In genomic region chr2:184875911-184876310, GRCh38 we compare ENCODE assay signal across 24 cellular contexts.
"Had no signal": no experiment of that assay in that cellular context is flagged by ENCODE, and none has a peak within 500 bp of the region (broad histone marks: within the 10 kb centered on the region; RNA-seq: fewer than 3 reads in every experiment).

No MANE protein-coding gene starts in this region.

- FAIRE-seq: colon, TTC549 had no signal

- H3K27ac Mint-ChIP-seq: activated naive CD4-positive, alpha-beta T cell treated with anti-CD3 and anti-CD28 coated beads, Interleukin-2, amount 50 U/mL, for 72 hours; activated T-cell treated with anti-CD3 and anti-CD28 coated beads, Interleukin-2, amount 50 U/mL, for 24 hours; activated T-helper 17 cell treated with anti-CD3 and anti-CD28 coated beads, Interleukin-2, amount 50 U/mL, for 72 hours; nephron; T-cell had no signal

- H3K4me3 Mint-ChIP-seq: activated T-cell treated with anti-CD3 and anti-CD28 coated beads, Interleukin-2, amount 50 U/mL, for 24 hours; activated T-helper 17 cell treated with anti-CD3 and anti-CD28 coated beads, Interleukin-2, amount 50 U/mL, for 72 hours; nephron; T-cell had no signal

- DNase-seq: activated CD8-positive, alpha-beta memory T cell treated with anti-CD3 and anti-CD28 coated beads for 24 hours; activated CD8-positive, alpha-beta memory T cell treated with anti-CD3 and anti-CD28 coated beads, Interleukin-2, amount 50 U/mL, for 4 hours; activated T-cell treated with anti-CD3 and anti-CD28 coated beads, Interleukin-2, amount 50 U/mL, for 24 hours; amygdala; body of pancreas; dorsolateral prefrontal cortex; foreskin melanocyte; glutamatergic neuron; psoas muscle; stimulated activated CD4-positive, alpha-beta T cell treated with anti-CD3 and anti-CD28 coated beads, Interleukin-12 subunit alpha, Interleukin-12 subunit beta, amount 100 ng/mL, for 4 hours; stimulated activated CD4-positive, alpha-beta T cell treated with anti-CD3 and anti-CD28 coated beads, Interleukin-4, amount 100 ng/mL, for 4 hours; stimulated activated naive CD8-positive, alpha-beta T cell treated with anti-CD3 and anti-CD28 coated beads, Interleukin-15, Interleukin-2, amounts not matched to agents 100 U/mL and 50 U/mL, for 24 hours; T-cell; thyroid gland; upper lobe of right lung had no signal

- H3K9me3 Mint-ChIP-seq: nephron had no signal

- H3K36me3 Mint-ChIP-seq: activated naive CD4-positive, alpha-beta T cell treated with anti-CD3 and anti-CD28 coated beads, Interleukin-2, amount 50 U/mL, for 72 hours; T-cell had no signal

- H3K27me3 ChIP-seq: body of pancreas, dorsolateral prefrontal cortex, hepatocyte, neutrophil, ovary, thyroid gland, upper lobe of right lung had no signal

- H2AFZ ChIP-seq: hepatocyte had no signal

- ATAC-seq: activated naive CD4-positive, alpha-beta T cell treated with anti-CD3 and anti-CD28 coated beads, Interleukin-2, amount 50 U/mL, for 72 hours; activated T-helper 17 cell treated with anti-CD3 and anti-CD28 coated beads, Interleukin-2, amount 50 U/mL, for 72 hours; body of pancreas; psoas muscle; right cardiac atrium; stimulated activated naive CD8-positive, alpha-beta T cell treated with anti-CD3 and anti-CD28 coated beads, Interleukin-15, Interleukin-2, amounts not matched to agents 100 U/mL and 50 U/mL, for 24 hours; T-cell; upper lobe of right lung had no signal

- H3K79me2 ChIP-seq: hepatocyte had no signal

- H3K4me3 ChIP-seq: body of pancreas, dorsolateral prefrontal cortex, hepatocyte, ovary, psoas muscle, thyroid gland, upper lobe of right lung had no signal

- H3K27ac ChIP-seq: body of pancreas, dorsolateral prefrontal cortex, hepatocyte, neutrophil, psoas muscle, thyroid gland, upper lobe of right lung had no signal

- H3K27me3 Mint-ChIP-seq: activated T-cell treated with anti-CD3 and anti-CD28 coated beads, Interleukin-2, amount 50 U/mL, for 24 hours; activated T-helper 17 cell treated with anti-CD3 and anti-CD28 coated beads, Interleukin-2, amount 50 U/mL, for 72 hours; T-cell had no signal

- H3K4me1 ChIP-seq: body of pancreas, psoas muscle, thyroid gland, upper lobe of right lung had no signal

- H3K4me1 Mint-ChIP-seq: activated T-helper 17 cell treated with anti-CD3 and anti-CD28 coated beads, Interleukin-2, amount 50 U/mL, for 72 hours; nephron; T-cell had no signal

- H3K4me2 ChIP-seq: hepatocyte had no signal

- H3K9me3 ChIP-seq: body of pancreas, neutrophil, ovary, psoas muscle, thyroid gland, upper lobe of right lung had no signal

- H3K36me3 ChIP-seq: neutrophil, ovary, thyroid gland, upper lobe of right lung had no signal
